Comparison of ENCODE assay signal across 8 cellular contexts in genomic region chr1:35642472-35642955, GRCh38.
DNase-seq lines count a peak whose midpoint lies in the region; ATAC-seq and TF ChIP-seq lines count a peak whose summit lies in the region.

No MANE protein-coding gene starts in this region.

- no peak for ATAC-seq in HG03108 (IDR thresholded peaks at IDR 0.05; ENCODE audit: unreplicated experiment)

- H3K36me3 ChIP-seq in GM06990 (ENCODE audit: control insufficient read depth, insufficient read depth, low read length) (no peaks in the 10 kb centered on the region), neuron (ENCODE audit: insufficient read depth, low read length) (peaks cover 7% of the 10 kb centered on the region)

- no peaks in the 10 kb centered on the region for H3K9me3 ChIP-seq in neuron (ENCODE audit: low read length)

- H3K4me3 ChIP-seq in GM06990 (replicated peaks; ENCODE audit: low read depth, low read length) (peak overlapping the region; percentile 93), cardiac fibroblast (replicated peaks in 1 of 2; ENCODE audit: low read depth in 2 of 2, low read length in 2 of 2) (peak overlapping the region; percentile 96 to 97), neuron (ENCODE audit: low read length) (peak overlapping the region; percentile 100)

- no peak for TF ChIP-seq CTCF in GM06990 (IDR thresholded peaks at IDR 0.05; ENCODE audit: insufficient read depth, low read length, poor library complexity, severe bottlenecking)
- no peak for TF ChIP-seq CTCF in cardiac fibroblast (IDR thresholded peaks at IDR 0.05; ENCODE audit: low read depth, low read length)

- peaks cover 20% of the 10 kb centered on the region for H3K4me1 ChIP-seq in neuron (ENCODE audit: insufficient read depth, low read length)

- H3K27me3 ChIP-seq in GM06990 (replicated peaks; ENCODE audit: control insufficient read depth, insufficient read depth, low read length) (no peaks in the 10 kb centered on the region; the same call in 1 of the 2 replicates), neuron (ENCODE audit: insufficient read depth, low read length) (peaks cover 18% of the 10 kb centered on the region)

- no peak overlapping the region for H2AFZ ChIP-seq in neuron (ENCODE audit: low read depth, low read length)

- DNase-seq in GM06990 (ENCODE audit: extremely low read depth, insufficient read length) (peak; percentile 11), NCI-H69 (lab: John Stamatoyannopoulos, UW) (peak; percentile 32), cardiac fibroblast (ENCODE audit: low read depth in 2 of 2) (peak in 1 of 2 donors; percentile 20), D341Med (ENCODE audit: low spot score) (no peak), NCI-H1436 (lab: John Stamatoyannopoulos, UW) (no peak), NCI-H526 (lab: John Stamatoyannopoulos, UW) (no peak)

Comparison
In these comparisons a context has a peak if more than half of its experiments do, and no peak if none do; other contexts are left out.
1. DNase-seq: peak in GM06990 (single experiment) and NCI-H69 (single experiment); none in D341Med (single experiment), NCI-H1436 (single experiment) and NCI-H526 (0 of 2).
2. Peak in every context shown above with its lines, with median percentiles within 50 percentile points of each other: H3K4me3 ChIP-seq.